Comparison of ENCODE assay signal across 14 cellular contexts in the genomic region with DNA sequence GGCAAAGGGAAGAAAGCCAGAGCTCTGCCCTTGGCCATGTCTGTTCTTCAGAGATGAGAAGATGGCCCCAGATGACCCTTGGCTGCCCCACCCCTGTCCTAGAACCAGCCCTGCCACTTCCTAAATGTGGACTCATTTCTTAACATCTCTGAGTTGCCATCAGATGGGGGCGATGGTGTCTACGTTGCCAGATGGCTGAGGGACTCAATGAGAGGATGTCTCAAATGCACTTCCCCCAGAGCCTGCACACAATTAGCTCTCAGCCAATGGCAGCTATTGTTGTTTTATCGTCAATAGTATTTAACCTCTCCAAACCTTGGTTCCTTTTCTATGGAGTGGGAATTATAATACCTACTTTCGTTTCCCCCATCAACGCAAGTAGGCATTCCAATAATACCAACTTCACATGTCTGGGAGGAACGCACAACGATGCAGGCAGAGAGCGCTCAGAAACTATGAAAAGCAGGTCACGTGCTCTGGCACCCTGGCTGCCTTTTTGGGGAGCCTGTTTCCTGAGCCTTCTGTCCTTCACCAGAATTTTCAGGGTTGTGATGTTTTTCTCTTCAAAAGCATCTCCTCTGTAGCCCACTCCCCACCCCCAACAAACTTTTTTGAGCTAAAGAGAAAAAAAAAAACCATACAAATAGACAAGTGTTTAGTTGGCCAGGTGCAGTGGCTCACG.
A peak's percentile ranks its signal among the peaks of the same experiment; 100 is the strongest.
DNase-seq lines count a peak whose midpoint lies in the region; ATAC-seq and TF ChIP-seq lines count a peak whose summit lies in the region.
"Had no signal": no experiment of that assay in that cellular context is flagged by ENCODE, and none has a peak within 500 bp of the region (broad histone marks: within the 10 kb centered on the region; RNA-seq: fewer than 3 reads in every experiment).

No MANE protein-coding gene starts in this region.

- no peaks in the 10 kb centered on the region for H3K4me1 ChIP-seq in colonic mucosa
- H3K4me1 ChIP-seq in upper lobe of left lung: peaks cover 32 to 47% (median 39%) of the 10 kb centered on the region in 4 donors

- no peaks in the 10 kb centered on the region for H3K9me3 ChIP-seq in colonic mucosa
- H3K9me3 ChIP-seq in upper lobe of left lung: no peaks in the 10 kb centered on the region

- ATAC-seq in Right ventricle myocardium inferior (no peak), upper lobe of left lung (ENCODE audit: low FRiP score in 2 of 2) (no peak)
- ATAC-seq: T-cell had no signal

- H3K27me3 ChIP-seq in colonic mucosa (no peaks in the 10 kb centered on the region), upper lobe of left lung (no peaks in the 10 kb centered on the region)

- intact Hi-C loops in cardiac septum (cut with DNase I): no loop called here
- intact Hi-C loops in Right ventricle myocardium inferior (cut with DNase I): no loop called here
- intact Hi-C loops in colonic mucosa (cut with DNase I): no loop called here

- TF ChIP-seq CTCF in colonic mucosa (IDR thresholded peaks at IDR 0.05) (no peak), upper lobe of left lung (IDR thresholded peaks at IDR 0.05) (peak in 1 of 6 experiments; percentile 7)

- no peak overlapping the region for H3K9ac ChIP-seq in colonic mucosa (ENCODE audit: low read depth in 2 of 2, low read length in 2 of 2)

- H3K27ac ChIP-seq in colonic mucosa (no peak overlapping the region), upper lobe of left lung (peak overlapping the region in 3 of 4 donors; percentile 46 to 86 (median 64))

- no peak for TF ChIP-seq EP300 in upper lobe of left lung (IDR thresholded peaks at IDR 0.05)

- WGBS in upper lobe of left lung, 2 donors: 71 to 79% methylated on average over 10 of the region's 10 CpGs

- DNase-seq in cardiac septum (ENCODE audit: low spot score): peak; percentile 19
- DNase-seq in Right ventricle myocardium inferior (ENCODE audit: missing footprints): no peak
- peak; percentile 19 for DNase-seq in colonic mucosa
- DNase-seq in lung microvascular endothelial cell (ENCODE audit: low read depth in 2 of 2): peak; percentile 25 to 87
- DNase-seq in upper lobe of left lung: no peak
- DNase-seq in nucleus accumbens (lab: John Stamatoyannopoulos, UW): no peak
- DNase-seq in activated CD4-positive, CD25-positive, alpha-beta regulatory T cell treated with anti-CD3 and anti-CD28 coated beads, Interleukin-2, amount 50 U/mL, for 72 hours: no peak
- no peak for DNase-seq in GM19238 (ENCODE audit: insufficient read length, low spot score)
- DNase-seq: activated CD4-positive, alpha-beta T cell treated with anti-CD3 and anti-CD28 coated beads, Interleukin-2, amount 50 U/mL, for 1 hour; activated naive CD4-positive, alpha-beta T cell treated with Interleukin-2 at 50 U/mL for 16 hours; cerebellar nuclear complex; NCI-H2029 treated with DMSO at 0.1 percent for 48 hours; nephron progenitor cell; T-cell had no signal

- H3K4me3 ChIP-seq in colonic mucosa (no peak overlapping the region), upper lobe of left lung (no peak overlapping the region)

- H3K36me3 ChIP-seq in colonic mucosa (no peaks in the 10 kb centered on the region), upper lobe of left lung (no peaks in the 10 kb centered on the region)

- no peak for TF ChIP-seq POLR2A in upper lobe of left lung (IDR thresholded peaks at IDR 0.05)

Comparison
In these comparisons a context has a peak if more than half of its experiments do, and no peak if none do; other contexts are left out.
1. DNase-seq: peak in cardiac septum (single experiment), colonic mucosa (single experiment) and lung microvascular endothelial cell (2 of 2); none in Right ventricle myocardium inferior (single experiment), upper lobe of left lung (0 of 2), nucleus accumbens (0 of 56), activated CD4-positive, CD25-positive, alpha-beta regulatory T cell treated with anti-CD3 and anti-CD28 coated beads, Interleukin-2, amount 50 U/mL, for 72 hours (single experiment) and GM19238 (single experiment).